ENCODE assay signal across 9 cellular contexts in genomic region chr10:89604200-89604599, GRCh38.
"Had no signal": no experiment of that assay in that cellular context is flagged by ENCODE, and none has a peak within 500 bp of the region (broad histone marks: within the 10 kb centered on the region; RNA-seq: fewer than 3 reads in every experiment).

No MANE protein-coding gene starts in this region.

- H3K9me3 ChIP-seq: HAP-1 had no signal

- H3K4me3 ChIP-seq: GM23248, GM23338, HAP-1 had no signal

- ATAC-seq: GM23338, HCT116 had no signal

- DNase-seq: GM23248, GOT3, H7, H9, HCEC 1CT, HFFc6 had no signal

- H3K27ac ChIP-seq: GM23248 had no signal

- H3K4me1 ChIP-seq: HAP-1 had no signal
